3 cellular contexts compared by ENCODE assay signal in the genomic region with DNA sequence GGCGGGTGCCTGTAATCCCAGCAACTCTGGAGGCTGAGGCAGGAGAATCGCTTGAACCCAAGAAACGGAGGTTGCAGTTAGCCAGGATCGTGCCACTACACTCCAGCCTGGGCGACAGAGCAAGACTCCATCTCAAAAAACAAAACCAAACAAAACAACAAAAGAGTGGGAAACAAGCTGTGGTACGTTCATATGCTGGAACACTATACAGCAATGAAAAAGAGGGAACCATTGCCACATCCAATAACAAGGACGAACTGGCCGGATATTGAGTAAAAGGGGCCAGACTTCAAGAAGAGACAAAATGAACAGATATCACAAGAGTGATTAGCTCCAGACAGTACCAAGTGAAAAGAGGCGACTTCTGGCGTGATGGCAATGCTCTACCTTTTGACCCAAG.
A peak's percentile ranks its signal among the peaks of the same experiment; 100 is the strongest.
TF ChIP-seq lines count a peak whose summit lies in the region.

No MANE protein-coding gene starts in this region.

TF ChIP-seq in A549, 52 proteins besides CTCF, POLR2A, EP300 and RAD21:
- TF ChIP-seq KDM1A (IDR thresholded peaks at IDR 0.05; ENCODE audit: low read depth) (peak; percentile 68; the same call in 1 of the 2 replicates), RARB (CRISPR knock-in tag; IDR thresholded peaks at IDR 0.05) (no peak)
TF ChIP-seq in A549: peak in this region for 1.

TF ChIP-seq in HEK293, 187 proteins besides CTCF, POLR2A, EP300 and RAD21:
- no peak for TF ChIP-seq ZNF302 (tag by site-specific recombination; IDR thresholded peaks at IDR 0.05; ENCODE audit: low read depth)
- TF ChIP-seq ZNF146 (tag by site-specific recombination; IDR thresholded peaks at IDR 0.05) = peak; percentile 100
- peak; percentile 46; the same call in 1 of the 2 replicates for TF ChIP-seq ZNF580 (tag by site-specific recombination; IDR thresholded peaks at IDR 0.05)

TF ChIP-seq in H1, 55 proteins besides CTCF, POLR2A, EP300 and RAD21:
- TF ChIP-seq GABPA (IDR thresholded peaks at IDR 0.05; ENCODE audit: borderline replicate concordance, insufficient read depth, low read length) = no peak
- TF ChIP-seq EZH2 (IDR thresholded peaks at IDR 0.05; ENCODE audit: low read depth, low read length, severe bottlenecking) = no peak
- no peak for TF ChIP-seq TAF1 (IDR thresholded peaks at IDR 0.05; ENCODE audit: low read depth, low read length)
- 0 out of 2 replicates have a peak, but pooled peaks have one; percentile 20 for TF ChIP-seq KDM1A (IDR thresholded peaks at IDR 0.05; ENCODE audit: borderline replicate concordance, low read length)
- TF ChIP-seq RBBP5 (IDR thresholded peaks at IDR 0.05; ENCODE audit: borderline replicate concordance, low read depth, low read length) = no peak
- no peak for TF ChIP-seq RFX5 (IDR thresholded peaks at IDR 0.05; ENCODE audit: borderline replicate concordance, low read depth, low read length)
- no peak for TF ChIP-seq JUND (IDR thresholded peaks at IDR 0.05; ENCODE audit: low read length)
- TF ChIP-seq TEAD4 (IDR thresholded peaks at IDR 0.05; ENCODE audit: low read depth, low read length) = no peak
TF ChIP-seq in H1: peak in this region for 1.
